Comparison of ENCODE assay signal across 8 cellular contexts in the genomic region with DNA sequence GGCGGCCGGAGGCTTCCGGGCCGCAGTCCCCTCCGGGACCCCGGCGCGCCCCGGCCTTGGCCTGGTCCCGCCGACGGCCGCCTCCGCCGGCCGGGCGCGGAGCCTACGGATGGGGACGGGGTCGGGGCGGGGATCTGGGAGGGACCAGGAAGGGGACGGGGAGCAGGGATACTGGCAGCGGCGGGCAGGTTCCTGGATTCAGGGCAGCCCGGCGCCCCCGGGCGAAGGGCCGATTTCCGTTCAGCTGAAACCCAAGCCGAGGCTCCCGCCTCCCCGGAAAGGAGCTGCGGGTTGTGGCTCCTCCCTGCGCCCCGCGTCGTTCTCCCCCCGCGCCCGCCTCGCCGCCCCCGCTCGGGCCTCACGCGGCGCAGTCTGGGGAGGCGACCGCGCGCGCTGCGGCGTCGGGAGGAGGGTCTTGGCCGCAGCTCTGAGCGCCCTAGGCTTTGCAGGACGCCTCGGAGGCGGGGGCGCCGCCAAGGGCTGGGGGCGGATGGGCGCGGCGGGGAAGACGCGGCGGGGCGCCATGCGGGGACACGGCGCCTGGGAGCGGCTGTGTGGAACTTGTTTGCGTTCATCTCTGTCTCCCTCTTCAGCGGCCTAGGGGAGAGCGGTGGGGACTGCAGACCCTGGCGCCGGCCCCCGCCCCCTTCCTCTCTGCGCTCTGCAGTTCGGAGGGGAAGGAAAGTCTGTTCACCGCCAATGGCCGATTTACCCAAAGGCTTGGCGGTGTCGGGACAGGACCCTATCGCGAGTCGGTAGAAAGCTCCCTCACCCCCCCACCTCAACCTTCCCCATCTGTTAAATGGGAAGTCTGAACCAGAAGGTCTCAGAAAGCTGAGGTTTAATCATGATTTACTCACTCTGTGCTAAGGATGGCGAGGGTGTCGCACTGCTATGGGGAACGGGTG. TPM values are rescaled to one million over a fixed set of nuclear protein-coding genes. Genes with fewer than 3 reads are reported as not detected.
A peak's percentile ranks its signal among the peaks of the same experiment; 100 is the strongest.
DNase-seq lines count a peak whose midpoint lies in the region; ATAC-seq and TF ChIP-seq lines count a peak whose summit lies in the region.

No MANE protein-coding gene starts in this region.

- peak overlapping the region; percentile 26 for H3K4me3 Mint-ChIP-seq in activated CD4-positive, alpha-beta T cell treated with anti-CD3 and anti-CD28 coated beads for 36 hours
- no peak overlapping the region for H3K4me3 Mint-ChIP-seq in activated T-helper 2 cell treated with anti-CD3 and anti-CD28 coated beads, Interferon-gamma antibody, Interleukin-2, Interleukin-4, amounts not matched to agents 10 μg/mL and 5 μg/mL and 100 μg/mL, durations not matched to agents 14 hours and 24 hours and 36 hours (ENCODE audit: low read depth)

- H3K27ac ChIP-seq in breast epithelium: no peak overlapping the region

- no peak for TF ChIP-seq POLR2A in breast epithelium (IDR thresholded peaks at IDR 0.05)

- H3K9ac ChIP-seq in NT2/D1 (ENCODE audit: insufficient read length, low read depth): peak overlapping the region; percentile 79

- H3K36me3 Mint-ChIP-seq in activated CD4-positive, alpha-beta T cell treated with anti-CD3 and anti-CD28 coated beads for 36 hours (ENCODE audit: low read depth): no peaks in the 10 kb centered on the region
- H3K36me3 Mint-ChIP-seq in activated T-helper 2 cell treated with anti-CD3 and anti-CD28 coated beads, Interferon-gamma antibody, Interleukin-2, Interleukin-4, amounts not matched to agents 10 μg/mL and 5 μg/mL and 100 μg/mL, durations not matched to agents 14 hours and 24 hours and 36 hours (ENCODE audit: low read depth): no peaks in the 10 kb centered on the region

- H3K4me1 ChIP-seq in NT2/D1 (ENCODE audit: insufficient read depth, insufficient read length): no peaks in the 10 kb centered on the region
- no peaks in the 10 kb centered on the region for H3K4me1 ChIP-seq in breast epithelium

- no peaks in the 10 kb centered on the region for H3K36me3 ChIP-seq in NT2/D1 (ENCODE audit: insufficient read depth, insufficient read length, low read length)
- no peaks in the 10 kb centered on the region for H3K36me3 ChIP-seq in breast epithelium

- CTCF ChIA-PET in activated CD4-positive, alpha-beta T cell treated with anti-CD3 and anti-CD28 coated beads for 36 hours (lab: Charles Lee): interaction anchor here (0.6 to 1.5 kb wide), 3 partner anchors 8 to 86 kb away, joined by 3 read pairs; no protein-coding TSS in a partner anchor

- peaks cover 6% of the 10 kb centered on the region for H3K27me3 ChIP-seq in NT2/D1 (ENCODE audit: insufficient read depth, insufficient read length)
- no peaks in the 10 kb centered on the region for H3K27me3 ChIP-seq in breast epithelium

- peaks cover 35% of the 10 kb centered on the region for H3K27me3 Mint-ChIP-seq in activated CD4-positive, alpha-beta T cell treated with anti-CD3 and anti-CD28 coated beads for 36 hours
- peaks cover 47% of the 10 kb centered on the region for H3K27me3 Mint-ChIP-seq in activated T-helper 2 cell treated with anti-CD3 and anti-CD28 coated beads, Interferon-gamma antibody, Interleukin-2, Interleukin-4, amounts not matched to agents 10 μg/mL and 5 μg/mL and 100 μg/mL, durations not matched to agents 14 hours and 24 hours and 36 hours (ENCODE audit: low read depth)

- H3K9me3 Mint-ChIP-seq in activated CD4-positive, alpha-beta T cell treated with anti-CD3 and anti-CD28 coated beads for 36 hours (ENCODE audit: low read depth): peaks cover 2% of the 10 kb centered on the region
- no peaks in the 10 kb centered on the region for H3K9me3 Mint-ChIP-seq in activated T-helper 2 cell treated with anti-CD3 and anti-CD28 coated beads, Interferon-gamma antibody, Interleukin-2, Interleukin-4, amounts not matched to agents 10 μg/mL and 5 μg/mL and 100 μg/mL, durations not matched to agents 14 hours and 24 hours and 36 hours

- TF ChIP-seq CTCF in breast epithelium (IDR thresholded peaks at IDR 0.05): no peak

- peak overlapping the region; percentile 71 for H3K4me3 ChIP-seq in NT2/D1 (ENCODE audit: insufficient read length, low read depth)
- peak overlapping the region; percentile 48 to 79 (median 60) for H3K4me3 ChIP-seq in breast epithelium

- H3K27ac Mint-ChIP-seq in activated CD4-positive, alpha-beta T cell treated with anti-CD3 and anti-CD28 coated beads for 36 hours: no peak overlapping the region
- no peak overlapping the region for H3K27ac Mint-ChIP-seq in activated T-helper 2 cell treated with anti-CD3 and anti-CD28 coated beads, Interferon-gamma antibody, Interleukin-2, Interleukin-4, amounts not matched to agents 10 μg/mL and 5 μg/mL and 100 μg/mL, durations not matched to agents 14 hours and 24 hours and 36 hours

- DNase-seq in activated CD4-positive, alpha-beta T cell treated with anti-CD3 and anti-CD28 coated beads for 36 hours: peak; percentile 49
- DNase-seq in activated CD4-positive, alpha-beta T cell treated with anti-CD3 and anti-CD28 coated beads for 1 hour: no peak
- no peak for DNase-seq in NT2/D1 (ENCODE audit: low read depth, low spot score)
- peak in 1 of 2 donors; percentile 82 for DNase-seq in breast epithelium (ENCODE audit: low spot score in 2 of 2)
- no peak for DNase-seq in left lobe of liver (ENCODE audit: low spot score)
- peak; percentile 24 for DNase-seq in superior temporal gyrus (ENCODE audit: extremely low spot score)
- no peak for DNase-seq in effector CD4-positive, alpha-beta T cell
- DNase-seq in activated T-helper 2 cell treated with anti-CD3 and anti-CD28 coated beads, Interferon-gamma antibody, Interleukin-2, Interleukin-4, amounts not matched to agents 10 μg/mL and 5 μg/mL and 100 μg/mL, durations not matched to agents 14 hours and 24 hours and 36 hours (ENCODE audit: low spot score): no peak

- intact Hi-C loops in activated CD4-positive, alpha-beta T cell treated with anti-CD3 and anti-CD28 coated beads for 36 hours (cut with DNase I, micrococcal nuclease): no loop called here
- intact Hi-C loops in breast epithelium (cut with DNase I; ENCODE audit: low total_unique reads): no loop called here
- intact Hi-C loops in activated T-helper 2 cell treated with anti-CD3 and anti-CD28 coated beads, Interferon-gamma antibody, Interleukin-2, Interleukin-4, amounts not matched to agents 10 μg/mL and 5 μg/mL and 100 μg/mL, durations not matched to agents 14 hours and 24 hours and 36 hours (cut with micrococcal nuclease): no loop called here

- no peaks in the 10 kb centered on the region for H3K4me1 Mint-ChIP-seq in activated CD4-positive, alpha-beta T cell treated with anti-CD3 and anti-CD28 coated beads for 36 hours
- peaks cover 2% of the 10 kb centered on the region for H3K4me1 Mint-ChIP-seq in activated T-helper 2 cell treated with anti-CD3 and anti-CD28 coated beads, Interferon-gamma antibody, Interleukin-2, Interleukin-4, amounts not matched to agents 10 μg/mL and 5 μg/mL and 100 μg/mL, durations not matched to agents 14 hours and 24 hours and 36 hours (ENCODE audit: low read depth)

- POLR2A ChIA-PET in activated CD4-positive, alpha-beta T cell treated with anti-CD3 and anti-CD28 coated beads for 36 hours (lab: Charles Lee): no interaction called here

- no peaks in the 10 kb centered on the region for H3K9me3 ChIP-seq in NT2/D1 (ENCODE audit: insufficient read depth, low read length)
- no peaks in the 10 kb centered on the region for H3K9me3 ChIP-seq in breast epithelium

- ATAC-seq in activated CD4-positive, alpha-beta T cell treated with anti-CD3 and anti-CD28 coated beads for 36 hours: peak; percentile 65
- ATAC-seq in left lobe of liver: peak; percentile 21

RNA-seq across cellular contexts. Expression of gene TMEM181, which starts 22.7 kb away (rescaled TPM):
- 1 to 10 TPM; 8.3 to 9.9 TPM for total RNA-seq in activated CD4-positive, alpha-beta T cell treated with anti-CD3 and anti-CD28 coated beads for 36 hours
- 10 to 100 TPM; 17.0 to 29.3 (median 28.5) TPM for total RNA-seq in breast epithelium
- total RNA-seq in left lobe of liver: 12.0 TPM
- total RNA-seq in activated T-helper 2 cell treated with anti-CD3 and anti-CD28 coated beads, Interferon-gamma antibody, Interleukin-2, Interleukin-4, amounts not matched to agents 10 μg/mL and 5 μg/mL and 100 μg/mL, durations not matched to agents 14 hours and 24 hours and 36 hours: 16.3 and 16.9 TPM in 2 replicates

Comparison
In these comparisons a context has a peak if more than half of its experiments do, and no peak if none do; other contexts are left out.
1. DNase-seq: peak in activated CD4-positive, alpha-beta T cell treated with anti-CD3 and anti-CD28 coated beads for 36 hours (single experiment) and superior temporal gyrus (single experiment); none in activated CD4-positive, alpha-beta T cell treated with anti-CD3 and anti-CD28 coated beads for 1 hour (single experiment), NT2/D1 (single experiment), left lobe of liver (single experiment), effector CD4-positive, alpha-beta T cell (single experiment) and activated T-helper 2 cell treated with anti-CD3 and anti-CD28 coated beads, Interferon-gamma antibody, Interleukin-2, Interleukin-4, amounts not matched to agents 10 μg/mL and 5 μg/mL and 100 μg/mL, durations not matched to agents 14 hours and 24 hours and 36 hours (single experiment).